Comparison of ENCODE assay signal across 25 cellular contexts in genomic region chr22:23883658-23884057, GRCh38. TPM values are rescaled to one million over a fixed set of nuclear protein-coding genes. Genes with fewer than 3 reads are reported as not detected.
"Had no signal": no experiment of that assay in that cellular context is flagged by ENCODE, and none has a peak within 500 bp of the region (broad histone marks: within the 10 kb centered on the region; RNA-seq: fewer than 3 reads in every experiment).

No MANE protein-coding gene starts in this region.

- DNase-seq: heart right ventricle; islet precursor cell; kidney glomerular epithelial cell; left colon; left lung; lower lobe of right lung; mammary epithelial cell; mesenchymal stem cell; naive B cell; natural killer cell; nucleus accumbens; right lobe of liver; stimulated activated CD4-positive, alpha-beta T cell treated with anti-CD3 and anti-CD28 coated beads, Interleukin-1b, Interleukin-23, amount 100 ng/mL, for 48 hours; stimulated activated CD4-positive, alpha-beta T cell treated with anti-CD3 and anti-CD28 coated beads, Interleukin-2, amount 100 ng/mL, for 48 hours; stimulated activated CD4-positive, alpha-beta T cell treated with anti-CD3 and anti-CD28 coated beads, Interleukin-4, amount 100 ng/mL, for 4 hours; stimulated activated CD8-positive, alpha-beta memory T cell treated with anti-CD3 and anti-CD28 coated beads, Interleukin-4, amount 100 ng/mL, for 48 hours; stimulated activated naive CD4-positive, alpha-beta T cell; stimulated activated naive CD8-positive, alpha-beta T cell treated with anti-CD3 and anti-CD28 coated beads, Interleukin-15, amount 100 ng/mL, for 72 hours had no signal

- H3K4me3 Mint-ChIP-seq: naive B cell; natural killer cell; stimulated activated naive CD8-positive, alpha-beta T cell treated with anti-CD3 and anti-CD28 coated beads, Interleukin-15, amount 100 ng/mL, for 72 hours; type B pancreatic cell had no signal

- H3K27me3 ChIP-seq: heart right ventricle, hepatocyte, left lung, right atrium auricular region, right lobe of liver, tibial nerve had no signal

- H3K4me1 Mint-ChIP-seq: natural killer cell; stimulated activated naive CD8-positive, alpha-beta T cell treated with anti-CD3 and anti-CD28 coated beads, Interleukin-15, amount 100 ng/mL, for 72 hours had no signal

- H3K36me3 ChIP-seq: lower lobe of right lung, right atrium auricular region had no signal

- H3K27ac Mint-ChIP-seq: naive B cell, natural killer cell, progenitor cell of endocrine pancreas, type B pancreatic cell had no signal

- H3K9me3 Mint-ChIP-seq: naive B cell; natural killer cell; stimulated activated naive CD8-positive, alpha-beta T cell treated with anti-CD3 and anti-CD28 coated beads, Interleukin-15, amount 100 ng/mL, for 72 hours; type B pancreatic cell had no signal

- H3K4me3 ChIP-seq: heart right ventricle, hepatocyte, left lung, lower lobe of right lung, right atrium auricular region, right lobe of liver, smooth muscle cell, tibial nerve had no signal

- ATAC-seq: left colon, left lung had no signal

- H3K27ac ChIP-seq: heart right ventricle, hepatocyte, left lung, lower lobe of right lung, parathyroid adenoma, right atrium auricular region, right lobe of liver, tibial nerve had no signal

- H3K36me3 Mint-ChIP-seq: natural killer cell had no signal

- H3K9me3 ChIP-seq: heart right ventricle, left lung, lower lobe of right lung, right atrium auricular region, right lobe of liver, tibial nerve had no signal

- H3K27me3 Mint-ChIP-seq: naive B cell; progenitor cell of endocrine pancreas; stimulated activated naive CD8-positive, alpha-beta T cell treated with anti-CD3 and anti-CD28 coated beads, Interleukin-15, amount 100 ng/mL, for 72 hours; type B pancreatic cell had no signal

RNA-seq across cellular contexts. Expression of gene DERL3, which starts 44.9 kb away (rescaled TPM):
- total RNA-seq: mammary epithelial cell had no signal
